ENCODE assay signal across 8 cellular contexts in genomic region chr12:6567824-6568617, GRCh38. TPM values are rescaled to one million over a fixed set of nuclear protein-coding genes. Genes with fewer than 3 reads are reported as not detected.
DNase-seq lines count a peak whose midpoint lies in the region; ATAC-seq and TF ChIP-seq lines count a peak whose summit lies in the region.

Gene NOP2 (minus strand): TSS chr12:6568291. CDS start chr12:6567918, 373 bp downstream.

- DNase-seq in GM13977 (ENCODE audit: low spot score), result peak; percentile 94
- DNase-seq in NCI-H2029 treated with DMSO at 0.1 percent for 48 hours (lab: John Stamatoyannopoulos, UW), result peak; percentile 73
- DNase-seq in T-helper 9 cell, result peak; percentile 84
- peak; percentile 40 to 94 for DNase-seq in ascending aorta (ENCODE audit: low spot score in 2 of 2)
- DNase-seq in hepatic stellate cell (ENCODE audit: low spot score), result peak; percentile 96
- DNase-seq in renal cortical epithelial cell (ENCODE audit: low read depth), result peak; percentile 69
- DNase-seq in aorta, result peak; percentile 95 to 99

- ATAC-seq in HG02938 (IDR thresholded peaks at IDR 0.05; ENCODE audit: unreplicated experiment) (peak; percentile 61), aorta (ENCODE audit: low FRiP score) (peak; percentile 96)

- peaks cover 8 to 12% of the 10 kb centered on the region in 2 donors for H3K4me1 ChIP-seq in ascending aorta
- H3K4me1 ChIP-seq in aorta (ENCODE audit: control insufficient read depth in 1 of 2, insufficient read depth in 2 of 2, low read length in 2 of 2), result no peaks in the 10 kb centered on the region

- H3K27me3 ChIP-seq in ascending aorta (no peaks in the 10 kb centered on the region), aorta (ENCODE audit: control insufficient read depth in 1 of 2, insufficient read depth in 2 of 2, low read length in 1 of 2) (no peaks in the 10 kb centered on the region)

- H3K4me3 ChIP-seq in ascending aorta, result peak within 1 kb of the TSS; percentile 70 to 89
- peak within 1 kb of the TSS; percentile 36 to 45 for H3K4me3 ChIP-seq in aorta (ENCODE audit: low read length in 2 of 2)

- in situ Hi-C loops in GM13977 (cut with MboI; ENCODE audit: low pct_unique_long_range_greater_than_20kb, low sequenced_read_pairs, unreplicated experiment), result no loop called here

- TF ChIP-seq CTCF in GM13977 (IDR thresholded peaks at IDR 0.05; ENCODE audit: extremely low read depth, insufficient read depth, missing control alignments) (no peak), ascending aorta (IDR thresholded peaks at IDR 0.05) (no peak)

- WGBS in aorta, 2 donors, result 0% methylated on average over 66 to 71 of the region's 71 CpGs

- intact Hi-C loops in ascending aorta (cut with DNase I) (loop anchor here (1.0 to 2.0 kb wide), 2 partner anchors 12 to 39 kb away; partner anchors contain the start of genes CHD4 and IFFO1), aorta (cut with DNase I) (loop anchor here (2.0 to 5.0 kb wide), 3 partner anchors 34 to 95 kb away; partner anchors contain the start of genes CHD4 (in 1 of the 2) and ING4 (in 1 of the 2))

- H3K9me3 ChIP-seq in ascending aorta (no peaks in the 10 kb centered on the region), aorta (ENCODE audit: control insufficient read depth, low read length) (no peaks in the 10 kb centered on the region)

- H3K27ac ChIP-seq in ascending aorta (peak within 1 kb of the TSS; percentile 92 to 93), aorta (ENCODE audit: low read depth in 1 of 2, low read length in 2 of 2) (peak within 1 kb of the TSS in 1 of 2 donors; percentile 68)

- H3K36me3 ChIP-seq in ascending aorta (peaks cover 42 to 51% of the 10 kb centered on the region in 2 donors), aorta (ENCODE audit: control insufficient read depth in 1 of 2, insufficient read depth in 2 of 2, low read length in 1 of 2) (peaks cover 1 to 3% of the 10 kb centered on the region in 2 donors)

RNA-seq across cellular contexts. Expression of gene NOP2, which starts in this region (rescaled TPM):
- total RNA-seq in ascending aorta (77.4 TPM), renal cortical epithelial cell (16.5 and 32.3 TPM in 2 replicates), aorta (10 to 100 TPM; 24.8 to 27.8 TPM)
- 10 to 100 TPM in 1 of 2 donors, 1 to 10 TPM in 1; 5.4 to 18.8 TPM for polyA plus RNA-seq in aorta
